Comparison of ENCODE assay signal across 2 cellular contexts in genomic region chr4:125750399-125750798, GRCh38.
TF ChIP-seq lines count a peak whose summit lies in the region.

No MANE protein-coding gene starts in this region.

TF ChIP-seq in IMR-90, 13 proteins besides CTCF, POLR2A, EP300 and RAD21:
- TF ChIP-seq, protein P1, sequence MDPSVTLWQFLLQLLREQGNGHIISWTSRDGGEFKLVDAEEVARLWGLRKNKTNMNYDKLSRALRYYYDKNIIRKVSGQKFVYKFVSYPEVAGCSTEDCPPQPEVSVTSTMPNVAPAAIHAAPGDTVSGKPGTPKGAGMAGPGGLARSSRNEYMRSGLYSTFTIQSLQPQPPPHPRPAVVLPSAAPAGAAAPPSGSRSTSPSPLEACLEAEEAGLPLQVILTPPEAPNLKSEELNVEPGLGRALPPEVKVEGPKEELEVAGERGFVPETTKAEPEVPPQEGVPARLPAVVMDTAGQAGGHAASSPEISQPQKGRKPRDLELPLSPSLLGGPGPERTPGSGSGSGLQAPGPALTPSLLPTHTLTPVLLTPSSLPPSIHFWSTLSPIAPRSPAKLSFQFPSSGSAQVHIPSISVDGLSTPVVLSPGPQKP (IDR thresholded peaks at IDR 0.05; ENCODE audit: borderline replicate concordance, low read depth, low read length), result no peak
- TF ChIP-seq CHD1 (IDR thresholded peaks at IDR 0.05; ENCODE audit: low read depth, low read length), result no peak
- no peak for TF ChIP-seq NFE2L2 (IDR thresholded peaks at IDR 0.05; ENCODE audit: low read depth, low read length)
- no peak for TF ChIP-seq BHLHE40 (IDR thresholded peaks at IDR 0.05; ENCODE audit: low read depth, low read length)
- no peak for TF ChIP-seq MAFK (IDR thresholded peaks at IDR 0.05; ENCODE audit: low read depth, low read length)
- no peak for TF ChIP-seq RFX5 (IDR thresholded peaks at IDR 0.05; ENCODE audit: low read depth, low read length)
- TF ChIP-seq MAZ (IDR thresholded peaks at IDR 0.05; ENCODE audit: borderline replicate concordance, low read depth, low read length), result no peak
- no peak for TF ChIP-seq FOS (IDR thresholded peaks at IDR 0.05; ENCODE audit: low read depth, low read length)
- TF ChIP-seq CEBPB (IDR thresholded peaks at IDR 0.05; ENCODE audit: low read depth, low read length), result no peak
- TF ChIP-seq SMC3 (IDR thresholded peaks at IDR 0.05; ENCODE audit: low read depth, low read length), result no peak

TF ChIP-seq in endothelial cell of umbilical vein, 7 proteins besides CTCF, POLR2A, EP300 and RAD21:
- no peak for TF ChIP-seq JUN (IDR thresholded peaks at IDR 0.05; ENCODE audit: borderline replicate concordance, insufficient read depth, insufficient read length, low read depth)
- TF ChIP-seq EZH2 (IDR thresholded peaks at IDR 0.05; ENCODE audit: borderline replicate concordance, low read depth, low read length, severe bottlenecking), result no peak
- no peak for TF ChIP-seq MYC (IDR thresholded peaks at IDR 0.05; ENCODE audit: low read depth, low read length)
- TF ChIP-seq POLR2AphosphoS5 (IDR thresholded peaks at IDR 0.05; ENCODE audit: insufficient read depth, low read depth, low read length), result no peak
- TF ChIP-seq, protein P2, sequence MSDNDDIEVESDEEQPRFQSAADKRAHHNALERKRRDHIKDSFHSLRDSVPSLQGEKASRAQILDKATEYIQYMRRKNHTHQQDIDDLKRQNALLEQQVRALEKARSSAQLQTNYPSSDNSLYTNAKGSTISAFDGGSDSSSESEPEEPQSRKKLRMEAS (IDR thresholded peaks at IDR 0.05; ENCODE audit: insufficient read depth, insufficient read length), result no peak
- TF ChIP-seq GATA2 (IDR thresholded peaks at IDR 0.05; ENCODE audit: insufficient read depth, insufficient read length, low read depth, low read length), result no peak
- no peak for TF ChIP-seq FOS (IDR thresholded peaks at IDR 0.05; ENCODE audit: borderline replicate concordance, insufficient read depth, low read length)
TF ChIP-seq in endothelial cell of umbilical vein: peak in this region for 0.
